1 cellular context compared by ENCODE assay signal in genomic region chr10:58305821-58306220, GRCh38.
TF ChIP-seq lines count a peak whose summit lies in the region.

No MANE protein-coding gene starts in this region.

TF ChIP-seq in HepG2, 621 proteins besides CTCF, POLR2A, EP300 and RAD21 (continues in another document):
- TF ChIP-seq TEAD3 (CRISPR knock-in tag; optimal IDR thresholded peaks at IDR 0.05; ENCODE audit: borderline replicate concordance) (peak; percentile 70), SP5 (CRISPR knock-in tag; IDR thresholded peaks at IDR 0.05; ENCODE audit: borderline replicate concordance, low read depth) (peak; percentile 52; the same call in 1 of the 2 replicates), MAFF (IDR thresholded peaks at IDR 0.05; ENCODE audit: low read depth, low read length) (0 out of 2 replicates have a peak, but pooled peaks have one; percentile 6), HOMEZ (CRISPR knock-in tag; IDR thresholded peaks at IDR 0.05; ENCODE audit: low read depth) (no peak), ISL2 (CRISPR knock-in tag; IDR thresholded peaks at IDR 0.05) (peak; percentile 51; the same call in 1 of the 2 replicates), TARDBP (CRISPR knock-in tag; IDR thresholded peaks at IDR 0.05) (no peak), ZFY (CRISPR knock-in tag; IDR thresholded peaks at IDR 0.05) (no peak), ZMYM4 (CRISPR knock-in tag; IDR thresholded peaks at IDR 0.05) (peak; percentile 48; the same call in 1 of the 2 replicates), HDAC2 (CRISPR knock-in tag; IDR thresholded peaks at IDR 0.05) (0 out of 2 replicates have a peak, but pooled peaks have one; percentile 37), PBX2 (CRISPR knock-in tag; IDR thresholded peaks at IDR 0.05) (0 out of 2 replicates have a peak, but pooled peaks have one; percentile 59), ZFP1 (CRISPR knock-in tag; IDR thresholded peaks at IDR 0.05) (no peak), ZNF513 (CRISPR knock-in tag; conservative IDR thresholded peaks at IDR 0.05) (no peak), RXRB (CRISPR knock-in tag; IDR thresholded peaks at IDR 0.05; ENCODE audit: borderline replicate concordance) (0 out of 2 replicates have a peak, but pooled peaks have one; percentile 17), ZSCAN25 (CRISPR knock-in tag; IDR thresholded peaks at IDR 0.05) (no peak), PPARG (CRISPR knock-in tag; conservative IDR thresholded peaks at IDR 0.05) (0 out of 2 replicates have a peak, but pooled peaks have one; percentile 28), CSRNP2 (CRISPR knock-in tag; conservative IDR thresholded peaks at IDR 0.05; ENCODE audit: low read depth) (no peak), ZNF136 (CRISPR knock-in tag; IDR thresholded peaks at IDR 0.05; ENCODE audit: low read depth) (no peak), ZNF891 (CRISPR knock-in tag; IDR thresholded peaks at IDR 0.05) (no peak), IKZF1 (IDR thresholded peaks at IDR 0.05) (no peak), FOXP1 (IDR thresholded peaks at IDR 0.05) (no peak), FOXP1 (CRISPR knock-in tag; IDR thresholded peaks at IDR 0.05) (0 out of 2 replicates have a peak, but pooled peaks have one; percentile 32), SRF (IDR thresholded peaks at IDR 0.05; ENCODE audit: low read depth, low read length) (no peak), ZNF331 (CRISPR knock-in tag; IDR thresholded peaks at IDR 0.05) (0 out of 2 replicates have a peak, but pooled peaks have one; percentile 24), MLX (CRISPR knock-in tag; IDR thresholded peaks at IDR 0.05) (no peak), PTBP1 (IDR thresholded peaks at IDR 0.05; ENCODE audit: low read depth, low read length, poor library complexity, severe bottlenecking) (no peak), NRL (CRISPR knock-in tag; IDR thresholded peaks at IDR 0.05; ENCODE audit: borderline replicate concordance) (no peak), KDM5A (IDR thresholded peaks at IDR 0.05; ENCODE audit: borderline replicate concordance, low read length) (no peak), GPN1 (CRISPR knock-in tag; IDR thresholded peaks at IDR 0.05; ENCODE audit: borderline replicate concordance) (no peak), PAXIP1 (CRISPR knock-in tag; conservative IDR thresholded peaks at IDR 0.05) (peak; percentile 33; the same call in 1 of the 2 replicates), PHF21A (CRISPR knock-in tag; IDR thresholded peaks at IDR 0.05) (peak; percentile 62; the same call in 1 of the 2 replicates), ZGPAT (CRISPR knock-in tag; IDR thresholded peaks at IDR 0.05) (peak; percentile 36; the same call in 1 of the 2 replicates), ZNF280B (CRISPR knock-in tag; IDR thresholded peaks at IDR 0.05; ENCODE audit: borderline replicate concordance) (no peak), SOX13 (IDR thresholded peaks at IDR 0.05) (no peak), SOX13 (CRISPR knock-in tag; conservative IDR thresholded peaks at IDR 0.05 in 1 of 2, IDR thresholded peaks at IDR 0.05 in 1 of 2) (peak in 1 of 2 experiments; percentile 29; a peak in 1 of 4 replicates), ZNF207 (IDR thresholded peaks at IDR 0.05; ENCODE audit: borderline replicate concordance) (no peak), NFIC (IDR thresholded peaks at IDR 0.05; ENCODE audit: low read length) (peak; percentile 30; the same call in 1 of the 2 replicates), RERE (CRISPR knock-in tag; IDR thresholded peaks at IDR 0.05; ENCODE audit: low read depth) (no peak), ZNF644 (CRISPR knock-in tag; IDR thresholded peaks at IDR 0.05; ENCODE audit: low read depth) (0 out of 2 replicates have a peak, but pooled peaks have one; percentile 10), ZNF766 (CRISPR knock-in tag; IDR thresholded peaks at IDR 0.05; ENCODE audit: borderline replicate concordance) (no peak), FIP1L1 (IDR thresholded peaks at IDR 0.05; ENCODE audit: borderline replicate concordance, insufficient read depth, low read depth, low read length) (no peak), MAX (IDR thresholded peaks at IDR 0.05) (0 out of 2 replicates have a peak, but pooled peaks have one; percentile 16), SAP130 (CRISPR knock-in tag; IDR thresholded peaks at IDR 0.05; ENCODE audit: low read depth) (peak; percentile 37; the same call in 1 of the 2 replicates), ZFP90 (CRISPR knock-in tag; IDR thresholded peaks at IDR 0.05; ENCODE audit: borderline replicate concordance) (0 out of 2 replicates have a peak, but pooled peaks have one; percentile 25), YY1 (IDR thresholded peaks at IDR 0.05; ENCODE audit: insufficient read depth, insufficient replicate concordance, low read depth, low read length) (no peak)
